26 cellular contexts compared by ENCODE assay signal in the genomic region with DNA sequence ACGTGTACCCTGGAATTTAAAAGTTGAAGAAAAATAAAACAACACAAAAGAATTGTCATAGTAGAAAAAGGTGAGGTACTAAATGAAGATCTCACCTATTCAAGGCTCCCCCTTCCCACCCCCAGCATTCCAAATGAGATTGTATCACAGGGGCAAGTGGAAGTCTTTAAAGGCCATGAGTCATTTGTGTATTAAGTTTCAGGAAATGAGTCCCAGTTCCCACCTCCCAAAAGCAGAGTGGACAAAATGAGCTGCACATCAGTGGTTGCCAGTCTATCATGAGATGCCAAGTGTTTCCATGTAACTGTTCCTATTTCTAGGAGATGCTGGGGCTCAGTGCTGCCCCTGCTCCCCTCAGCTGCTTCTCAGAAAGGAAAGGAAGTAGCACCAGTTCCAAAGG. TPM values are rescaled to one million over a fixed set of nuclear protein-coding genes. Genes with fewer than 3 reads are reported as not detected.
A peak's percentile ranks its signal among the peaks of the same experiment; 100 is the strongest.
DNase-seq lines count a peak whose midpoint lies in the region; ATAC-seq, FAIRE-seq and TF ChIP-seq lines count a peak whose summit lies in the region.
"Had no signal": no experiment of that assay in that cellular context is flagged by ENCODE, and none has a peak within 500 bp of the region (broad histone marks: within the 10 kb centered on the region; RNA-seq: fewer than 3 reads in every experiment).

No MANE protein-coding gene starts in this region.

- TF ChIP-seq POLR2A in H54 (IDR thresholded peaks at IDR 0.05; ENCODE audit: low read depth, low read length) (no peak), endothelial cell of umbilical vein (IDR thresholded peaks at IDR 0.05; ENCODE audit: low read depth, low read length) (no peak), GM12892 (IDR thresholded peaks at IDR 0.05; ENCODE audit: low read depth, low read length) (no peak)

- FAIRE-seq in H54 (lab: Jason Lieb, UNC) (peak; percentile 65), endothelial cell of umbilical vein (lab: Jason Lieb, UNC) (peak; percentile 62), GM12892 (lab: Jason Lieb, UNC) (no peak)
- FAIRE-seq: A549 had no signal

- dilution Hi-C loops in endothelial cell of umbilical vein (cut with MboI; ENCODE audit: extremely low pct_ligation_motif_present, low sequenced_read_pairs), result no loop called here

- H3K4me1 ChIP-seq in endothelial cell of umbilical vein (ENCODE audit: control insufficient read depth, extremely low read depth, insufficient read depth, low read length), result peaks cover 4% of the 10 kb centered on the region
- H3K4me1 ChIP-seq: A549, adrenal gland, HAP-1, right lobe of liver, suprapubic skin had no signal

- H4K20me1 ChIP-seq in endothelial cell of umbilical vein (replicated peaks; ENCODE audit: control insufficient read depth, extremely low read depth, insufficient read depth, low read length), result no peaks in the 10 kb centered on the region

- BruUV-seq in endothelial cell of umbilical vein (replicated peaks; lab: Mats Ljungman, UMichigan), result no TSS peak

- no peaks in the 10 kb centered on the region for H3K79me2 ChIP-seq in endothelial cell of umbilical vein (ENCODE audit: control insufficient read depth, insufficient read depth, low read length)
- H3K79me2 ChIP-seq: parathyroid adenoma had no signal

- intact Hi-C loops in endothelial cell of umbilical vein (cut with micrococcal nuclease), result loop anchor here (10.0 kb wide), 1 partner anchor 50 kb away; no protein-coding TSS in a partner anchor

- H3K9ac ChIP-seq in endothelial cell of umbilical vein (replicated peaks; ENCODE audit: extremely low read depth, insufficient read depth, low read length), result no peak overlapping the region
- H3K9ac ChIP-seq: parathyroid adenoma had no signal

- no peaks in the 10 kb centered on the region for H3K9me1 ChIP-seq in endothelial cell of umbilical vein (replicated peaks; ENCODE audit: control insufficient read depth, extremely low read depth, insufficient read depth, low read length)

- H3K27ac ChIP-seq in endothelial cell of umbilical vein (ENCODE audit: insufficient read depth, low read depth, low read length), result no peak overlapping the region
- H3K27ac ChIP-seq: A549, adrenal gland, C4-2B, parathyroid adenoma, right lobe of liver, suprapubic skin, WERI-Rb-1 had no signal

- no peak overlapping the region for H3K4me2 ChIP-seq in endothelial cell of umbilical vein (ENCODE audit: insufficient read depth, low read length)
- H3K4me2 ChIP-seq: A549 had no signal

- ATAC-seq in GM18858 (IDR thresholded peaks at IDR 0.05; ENCODE audit: unreplicated experiment), result no peak
- ATAC-seq: A549; esophagus mucosa; left cardiac atrium; natural killer cell; right lobe of liver; stimulated activated effector memory CD8-positive, alpha-beta T cell treated with anti-CD3 and anti-CD28 coated beads, Interleukin-12 subunit alpha, Interleukin-12 subunit beta, amount 100 ng/mL, for 72 hours; T-helper 17 cell had no signal

- no peak overlapping the region for H3K4me3 ChIP-seq in endothelial cell of umbilical vein (replicated peaks in 1 of 3; ENCODE audit: insufficient read depth in 1 of 3, low read depth in 1 of 3, low read length in 3 of 3)
- H3K4me3 ChIP-seq: A549, adrenal gland, HAP-1, right lobe of liver, suprapubic skin had no signal

- H2AFZ ChIP-seq in endothelial cell of umbilical vein (ENCODE audit: low read depth, low read length), result no peak overlapping the region
- H2AFZ ChIP-seq: parathyroid adenoma had no signal

- DNase-seq in A172 (ENCODE audit: low spot score), result peak; percentile 27
- peak; percentile 21 for DNase-seq in H54 (ENCODE audit: insufficient read length, low spot score)
- DNase-seq in RPMI7951 (ENCODE audit: low read depth), result peak; percentile 56
- peak; percentile 39 for DNase-seq in endothelial cell of umbilical vein (ENCODE audit: low read depth, low spot score)
- DNase-seq in GM19238 (ENCODE audit: insufficient read length, low spot score), result no peak
- DNase-seq in activated T-cell treated with anti-CD3 and anti-CD28 coated beads, Interleukin-2, amount 50 U/mL, for 1 hour, result no peak
- no peak for DNase-seq in GM12892 (ENCODE audit: insufficient read length)
- DNase-seq: activated T-cell treated with anti-CD3 and anti-CD28 coated beads for 4 hours, adrenal gland, left cardiac atrium, natural killer cell, NCI-H1436, NCI-H2171 treated with DMSO at 0.1 percent for 48 hours, NCI-H69, right lobe of liver, SIG-M5, T-helper 17 cell, WERI-Rb-1 had no signal

- CTCF ChIA-PET in endothelial cell of umbilical vein (lab: Charles Lee), result no interaction called here

- H3K27me3 ChIP-seq in endothelial cell of umbilical vein (ENCODE audit: control insufficient read depth in 2 of 2, insufficient read depth in 2 of 2, low read length in 2 of 2), result no peaks in the 10 kb centered on the region
- H3K27me3 ChIP-seq: right lobe of liver, suprapubic skin had no signal

- TF ChIP-seq CTCF in endothelial cell of umbilical vein (IDR thresholded peaks at IDR 0.05; ENCODE audit: extremely low read depth in 1 of 2, insufficient read depth in 1 of 2, low read depth in 1 of 2, low read length in 2 of 2), result no peak

- H3K9me3 ChIP-seq in endothelial cell of umbilical vein (replicated peaks; ENCODE audit: control insufficient read depth, insufficient read depth, low read length), result no peaks in the 10 kb centered on the region
- H3K9me3 ChIP-seq: adrenal gland, suprapubic skin had no signal

- POLR2A ChIA-PET in endothelial cell of umbilical vein (lab: Charles Lee), result interaction anchor here (0.8 kb wide), 1 partner anchor 227 kb away, joined by 3 read pairs; no protein-coding TSS in a partner anchor

- no peaks in the 10 kb centered on the region for H3K36me3 ChIP-seq in endothelial cell of umbilical vein (ENCODE audit: control insufficient read depth in 2 of 2, extremely low read depth in 1 of 2, insufficient read depth in 2 of 2, low read length in 2 of 2)
- H3K36me3 ChIP-seq: adrenal gland, HAP-1, right lobe of liver, suprapubic skin, WERI-Rb-1 had no signal

TF ChIP-seq in endothelial cell of umbilical vein, 7 proteins besides CTCF, POLR2A, EP300 and RAD21:
- TF ChIP-seq FOS (IDR thresholded peaks at IDR 0.05; ENCODE audit: borderline replicate concordance, insufficient read depth, low read length) (peak; percentile 39), POLR2AphosphoS5 (IDR thresholded peaks at IDR 0.05; ENCODE audit: insufficient read depth, low read depth, low read length) (no peak), EZH2 (IDR thresholded peaks at IDR 0.05; ENCODE audit: borderline replicate concordance, low read depth, low read length, severe bottlenecking) (no peak), GATA2 (IDR thresholded peaks at IDR 0.05; ENCODE audit: insufficient read depth, insufficient read length, low read depth, low read length) (peak; percentile 54), MYC (IDR thresholded peaks at IDR 0.05; ENCODE audit: low read depth, low read length) (no peak), JUN (IDR thresholded peaks at IDR 0.05; ENCODE audit: borderline replicate concordance, insufficient read depth, insufficient read length, low read depth) (peak; percentile 42)
- TF ChIP-seq, protein P1, sequence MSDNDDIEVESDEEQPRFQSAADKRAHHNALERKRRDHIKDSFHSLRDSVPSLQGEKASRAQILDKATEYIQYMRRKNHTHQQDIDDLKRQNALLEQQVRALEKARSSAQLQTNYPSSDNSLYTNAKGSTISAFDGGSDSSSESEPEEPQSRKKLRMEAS (IDR thresholded peaks at IDR 0.05; ENCODE audit: insufficient read depth, insufficient read length), result no peak
TF ChIP-seq in endothelial cell of umbilical vein: peak in this region for 3.

RNA-seq across cellular contexts. Expression of a gene that starts 20.1 kb away (rescaled TPM):
- 7.5 and 8.0 TPM in 2 replicates for total RNA-seq in A172 (2014; rRNA removed; shearing (Covaris generic))
- 12.2 and 12.4 TPM in 2 replicates for total RNA-seq in RPMI7951 (2014; rRNA removed; shearing (Covaris generic))
- 12.9 and 14.9 TPM in 2 replicates for total RNA-seq in endothelial cell of umbilical vein
- 5.6 and 6.5 TPM in 2 replicates for polyA plus RNA-seq in endothelial cell of umbilical vein
- polyA plus RNA-seq in endothelial cell of umbilical vein (2011; cell fraction: cytosol; rRNA removed), result 6.1 and 6.7 TPM in 2 replicates
- 21.1 and 22.5 TPM in 2 replicates for polyA plus RNA-seq in endothelial cell of umbilical vein (2011; cell fraction: nucleus; rRNA removed)
- 5.8 and 6.8 TPM in 2 replicates for polyA plus RNA-seq in endothelial cell of umbilical vein (2012)
- 20.8 and 26.6 TPM in 2 replicates for polyA minus RNA-seq in endothelial cell of umbilical vein
- not detected for polyA minus RNA-seq in endothelial cell of umbilical vein (2011; cell fraction: cytosol; rRNA and poly(A)+ RNA removed)
- polyA minus RNA-seq in endothelial cell of umbilical vein (2011; cell fraction: nucleus; rRNA and poly(A)+ RNA removed), result 28.6 and 32.4 TPM in 2 replicates
- polyA plus RNA-seq in GM12892 (2012; ENCODE audit: missing spikeins), result 14.4 TPM

Comparison
In these comparisons a context has a peak if more than half of its experiments do, and no peak if none do; other contexts are left out.
1. DNase-seq: peak in A172 (single experiment), H54 (single experiment), RPMI7951 (single experiment) and endothelial cell of umbilical vein (single experiment); none in GM19238 (single experiment), activated T-cell treated with anti-CD3 and anti-CD28 coated beads, Interleukin-2, amount 50 U/mL, for 1 hour (single experiment) and GM12892 (single experiment).